In genomic region chr16:6531067-6531466, GRCh38 we compare ENCODE assay signal across 9 cellular contexts.
"Had no signal": no experiment of that assay in that cellular context is flagged by ENCODE, and none has a peak within 500 bp of the region (broad histone marks: within the 10 kb centered on the region; RNA-seq: fewer than 3 reads in every experiment).

No MANE protein-coding gene starts in this region.

- ATAC-seq: GM23338, HCT116 had no signal

- H3K36me3 ChIP-seq: HAP-1 had no signal

- DNase-seq: GM23248, GOT3, H7, H9, HCEC 1CT, HFFc6 had no signal

- H3K9me3 ChIP-seq: HAP-1 had no signal

- H3K27ac ChIP-seq: GM23248 had no signal

- H3K4me1 ChIP-seq: HAP-1 had no signal

- H3K4me3 ChIP-seq: GM23248, GM23338, HAP-1 had no signal
